12 cellular contexts compared by ENCODE assay signal in the genomic region with DNA sequence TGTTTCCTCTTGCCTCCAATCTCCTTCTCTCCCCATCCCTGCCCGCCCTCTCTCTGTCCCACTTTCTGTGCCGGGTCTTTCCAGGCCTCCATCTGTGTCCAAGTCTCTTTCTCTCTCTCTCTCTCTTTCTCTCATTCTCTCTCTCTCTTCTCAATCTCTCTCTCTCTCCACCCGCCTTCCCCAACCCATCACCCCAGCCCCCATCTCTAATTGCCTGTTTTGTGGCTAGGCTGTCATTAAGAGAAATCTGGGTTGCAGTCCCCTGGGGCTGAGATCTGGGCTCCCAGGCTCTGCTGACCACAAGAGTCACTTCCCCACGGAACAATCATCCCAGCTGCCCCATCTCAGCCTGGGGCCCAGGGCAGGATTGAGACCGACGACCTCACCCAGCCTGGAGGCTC. TPM values are rescaled to one million over a fixed set of nuclear protein-coding genes. Genes with fewer than 3 reads are reported as not detected.
DNase-seq lines count a peak whose midpoint lies in the region; ATAC-seq and TF ChIP-seq lines count a peak whose summit lies in the region.
"Had no signal": no experiment of that assay in that cellular context is flagged by ENCODE, and none has a peak within 500 bp of the region (broad histone marks: within the 10 kb centered on the region; RNA-seq: fewer than 3 reads in every experiment).

No MANE protein-coding gene starts in this region.

- peaks cover 17 to 92% of the 10 kb centered on the region in 2 donors for H3K27me3 ChIP-seq in left lung

- H3K36me3 ChIP-seq in left lung: no peaks in the 10 kb centered on the region
- H3K36me3 ChIP-seq: WERI-Rb-1 had no signal

- no peaks in the 10 kb centered on the region for H3K4me1 ChIP-seq in left lung

- H3K9me3 ChIP-seq in left lung: no peaks in the 10 kb centered on the region

- H3K27ac ChIP-seq in caudate nucleus (ENCODE audit: low read depth, low read length) (peak overlapping the region; percentile 19), left lung (peak overlapping the region; percentile 13 to 48)
- H3K27ac ChIP-seq: WERI-Rb-1 had no signal

- no peak for TF ChIP-seq CTCF in left lung (IDR thresholded peaks at IDR 0.05)

- no peak for ATAC-seq in left lung

- in situ Hi-C loops in ACHN (cut with HindIII; ENCODE audit: low pct_ligation_motif_present, low pct_unique_long_range_greater_than_20kb, low sequenced_read_pairs): no loop called here

- H3K4me3 ChIP-seq in left lung: no peak overlapping the region

- intact Hi-C loops in left lung (cut with DNase I): no loop called here

- DNase-seq in GM04504 (ENCODE audit: low read depth): peak; percentile 83
- DNase-seq in caudate nucleus (lab: John Stamatoyannopoulos, UW): no peak
- DNase-seq in left lung: no peak
- DNase-seq in stromal cell of bone marrow (ENCODE audit: low read depth): peak; percentile 49
- DNase-seq in HPDE6-E6E7 (ENCODE audit: extremely low spot score): no peak
- DNase-seq in GM19240 (ENCODE audit: insufficient read length, low spot score): no peak
- DNase-seq in GOT3 (lab: John Stamatoyannopoulos, UW): no peak
- DNase-seq in ACHN: no peak
- DNase-seq: DND-41, NCI-H1092, small intestine, WERI-Rb-1 had no signal

RNA-seq across cellular contexts. Expression of a gene that starts 2.5 kb away (rescaled TPM):
- total RNA-seq in left lung: 10 to 100 TPM; 15.9 to 21.9 TPM

RNA-seq across cellular contexts. Expression of a gene that starts 5.5 kb away (rescaled TPM):
- total RNA-seq in left lung: not detected

Comparison
In these comparisons a context has a peak if more than half of its experiments do, and no peak if none do; other contexts are left out.
1. DNase-seq: peak in GM04504 (single experiment) and stromal cell of bone marrow (single experiment); none in caudate nucleus (0 of 61), left lung (0 of 2), HPDE6-E6E7 (single experiment), GM19240 (single experiment), GOT3 (single experiment) and ACHN (single experiment).